In genomic region chr9:137694962-137695875, GRCh38 we compare ENCODE assay signal across 9 cellular contexts.
A peak's percentile ranks its signal among the peaks of the same experiment; 100 is the strongest.
DNase-seq lines count a peak whose midpoint lies in the region; ATAC-seq, FAIRE-seq and TF ChIP-seq lines count a peak whose summit lies in the region.
"Had no signal": no experiment of that assay in that cellular context is flagged by ENCODE, and none has a peak within 500 bp of the region (broad histone marks: within the 10 kb centered on the region; RNA-seq: fewer than 3 reads in every experiment).

No MANE protein-coding gene starts in this region.

- TF ChIP-seq POLR2A in GM12891 (IDR thresholded peaks at IDR 0.05; ENCODE audit: low read depth, low read length): no peak

- peak overlapping the region; percentile 2 for H3K27ac ChIP-seq in AG04450 (ENCODE audit: low read depth, low read length)
- H3K27ac ChIP-seq: epithelial cell of prostate had no signal

- POLR2A ChIA-PET in AG04450 (lab: Yijun Ruan, JAX): no interaction called here

- peak; percentile 61 for FAIRE-seq in GM12891 (lab: Jason Lieb, UNC)

- DNase-seq in AG04450 (ENCODE audit: low read depth, low spot score): no peak
- DNase-seq in GM12891 (ENCODE audit: insufficient read length, low spot score): peak; percentile 67
- peak; percentile 38 for DNase-seq in UCSD-AML1 (lab: John Stamatoyannopoulos, UW; ENCODE audit: unreplicated experiment)
- DNase-seq in globus pallidus (ENCODE audit: low spot score): peak; percentile 88
- DNase-seq in nucleus accumbens (lab: John Stamatoyannopoulos, UW): peak in 48 of 56 donors; percentile 25 to 79 (median 57)
- DNase-seq in epidermal melanocyte (ENCODE audit: insufficient read length, low spot score): no peak

- TF ChIP-seq CTCF in AG04450 (IDR thresholded peaks at IDR 0.05; ENCODE audit: low read depth, low read length): peak; percentile 50

- no peak for ATAC-seq in HG02798 (IDR thresholded peaks at IDR 0.05; ENCODE audit: poor library complexity, unreplicated experiment)
- no peak for ATAC-seq in HG02642 (IDR thresholded peaks at IDR 0.05; ENCODE audit: poor library complexity, unreplicated experiment)

- no peaks in the 10 kb centered on the region for H3K27me3 ChIP-seq in AG04450 (ENCODE audit: control insufficient read depth, insufficient read depth, low read length)

- no peak overlapping the region for H3K4me3 ChIP-seq in AG04450 (ENCODE audit: low read depth, low read length)

- no peaks in the 10 kb centered on the region; the same call in 1 of the 2 replicates for H3K9me3 ChIP-seq in AG04450 (ENCODE audit: control insufficient read depth, insufficient read depth, low read length)

- CTCF ChIA-PET in AG04450 (lab: Charles Lee): interaction anchor here (0.9 to 1.1 kb wide), 3 partner anchors 9 to 24 kb away, joined by 3 to 6 read pairs (median 4); no protein-coding TSS in a partner anchor

TF ChIP-seq in GM12891, 5 proteins besides CTCF, POLR2A, EP300 and RAD21:
- TF ChIP-seq SPI1 (IDR thresholded peaks at IDR 0.05; ENCODE audit: low read depth, low read length): no peak
- no peak for TF ChIP-seq TAF1 (IDR thresholded peaks at IDR 0.05; ENCODE audit: low read depth, low read length)
- no peak for TF ChIP-seq PAX5 (IDR thresholded peaks at IDR 0.05; ENCODE audit: insufficient read depth, low read length, severe bottlenecking)

Comparison
In these comparisons a context has a peak if more than half of its experiments do, and no peak if none do; other contexts are left out.
1. DNase-seq: peak in GM12891 (single experiment), UCSD-AML1 (single experiment), globus pallidus (single experiment) and nucleus accumbens (48 of 56); none in AG04450 (single experiment) and epidermal melanocyte (single experiment).